Comparison of ENCODE assay signal across 25 cellular contexts in genomic region chr18:44712025-44712424, GRCh38. TPM values are rescaled to one million over a fixed set of nuclear protein-coding genes. Genes with fewer than 3 reads are reported as not detected.
A peak's percentile ranks its signal among the peaks of the same experiment; 100 is the strongest.
DNase-seq lines count a peak whose midpoint lies in the region; ATAC-seq and TF ChIP-seq lines count a peak whose summit lies in the region.
"Had no signal": no experiment of that assay in that cellular context is flagged by ENCODE, and none has a peak within 500 bp of the region (broad histone marks: within the 10 kb centered on the region; RNA-seq: fewer than 3 reads in every experiment).

No MANE protein-coding gene starts in this region.

- peaks cover 33% of the 10 kb centered on the region for H3K4me1 Mint-ChIP-seq in activated CD8-positive, alpha-beta T cell treated with anti-CD3 and anti-CD28 coated beads, Interleukin-2, amount 10 ng/mL, durations not matched to agents 7 days and 5 days (ENCODE audit: low read depth)
- peaks cover 13% of the 10 kb centered on the region for H3K4me1 Mint-ChIP-seq in activated CD8-positive, alpha-beta T cell treated with anti-CD3 and anti-CD28 coated beads for 36 hours (ENCODE audit: low read depth)
- H3K4me1 Mint-ChIP-seq in stimulated activated memory B cell treated with anti-CD40 and anti-IgM and Interleukin-4, amounts not matched to agents 10 μg/mL and 1 μg/mL and 100 μg/mL, for 72 hours: peaks cover 81% of the 10 kb centered on the region

- H3K27me3 Mint-ChIP-seq in activated CD8-positive, alpha-beta T cell treated with anti-CD3 and anti-CD28 coated beads, Interleukin-2, amount 10 ng/mL, durations not matched to agents 7 days and 5 days (ENCODE audit: low read depth): peaks cover 9% of the 10 kb centered on the region
- H3K27me3 Mint-ChIP-seq in activated CD8-positive, alpha-beta T cell treated with anti-CD3 and anti-CD28 coated beads for 36 hours: peaks cover 4% of the 10 kb centered on the region
- no peaks in the 10 kb centered on the region for H3K27me3 Mint-ChIP-seq in stimulated activated memory B cell treated with anti-CD40 and anti-IgM and Interleukin-4, amounts not matched to agents 10 μg/mL and 1 μg/mL and 100 μg/mL, for 72 hours

- DNase-seq in activated CD8-positive, alpha-beta T cell treated with anti-CD3 and anti-CD28 coated beads, Interleukin-2, amount 10 ng/mL, durations not matched to agents 7 days and 5 days: no peak
- DNase-seq in activated CD8-positive, alpha-beta T cell treated with anti-CD3 and anti-CD28 coated beads for 36 hours: no peak
- DNase-seq in OCI-M1 (lab: John Stamatoyannopoulos, UW) (no peak), GM19240 (ENCODE audit: insufficient read length, low spot score) (no peak), OCI-LY7 (ENCODE audit: low spot score) (no peak)
- DNase-seq: activated CD4-positive, alpha-beta T cell treated with anti-CD3 and anti-CD28 coated beads, Interleukin-2, amount 50 U/mL, for 48 hours; activated CD4-positive, CD25-positive, alpha-beta regulatory T cell; BE2C; cortex of kidney; left colon; naive thymus-derived CD4-positive, alpha-beta T cell; NCI-H1930; NK-92 treated with Interleukin-12 subunit alpha and Interleukin-12 subunit beta, amount 100 ng/mL, for 24 hours; right lobe of liver; SK-N-SH; stimulated activated CD4-positive, alpha-beta T cell treated with anti-CD3 and anti-CD28 coated beads, Interleukin-15, amount 100 ng/mL, for 24 hours; substantia nigra; T-helper 9 cell; upper lobe of right lung had no signal

- no TSS peak for BruUV-seq in OCI-LY7 (replicated peaks; lab: Mats Ljungman, UMichigan)

- H2AFZ ChIP-seq in OCI-LY1 (ENCODE audit: low read length) (no peak overlapping the region), OCI-LY7 (ENCODE audit: low read length) (no peak overlapping the region)
- H2AFZ ChIP-seq: parathyroid adenoma had no signal

- no peak for TF ChIP-seq CTCF in activated CD8-positive, alpha-beta T cell treated with anti-CD3 and anti-CD28 coated beads for 36 hours (IDR thresholded peaks at IDR 0.05)
- TF ChIP-seq CTCF in OCI-LY1 (IDR thresholded peaks at IDR 0.05; ENCODE audit: low read length) (no peak), OCI-LY7 (conservative IDR thresholded peaks at IDR 0.05; ENCODE audit: low read length) (no peak)

- H3F3A ChIP-seq in OCI-LY1 (ENCODE audit: insufficient read depth, low read length): no peaks in the 10 kb centered on the region

- H3K9me2 ChIP-seq in OCI-LY1 (ENCODE audit: low read depth, low read length) (no peaks in the 10 kb centered on the region), OCI-LY7 (ENCODE audit: insufficient read depth, low read length) (no peaks in the 10 kb centered on the region)
- H3K9me2 ChIP-seq: SK-N-SH had no signal

- H3K36me3 ChIP-seq in OCI-LY1 (ENCODE audit: insufficient read depth, low read length): peaks cover 20% of the 10 kb centered on the region
- H3K36me3 ChIP-seq in iPS-18a (ENCODE audit: control insufficient read depth, low read depth, low read length): no peaks in the 10 kb centered on the region
- no peaks in the 10 kb centered on the region for H3K36me3 ChIP-seq in OCI-LY7 (ENCODE audit: insufficient read depth, low read length)
- H3K36me3 ChIP-seq: BE2C, upper lobe of right lung had no signal

- peak overlapping the region; percentile 31 for H3K27ac ChIP-seq in OCI-LY1 (ENCODE audit: low read depth, low read length, poor library complexity, severe bottlenecking)
- H3K27ac ChIP-seq in iPS-18a (ENCODE audit: low read length): peak overlapping the region; percentile 30
- H3K27ac ChIP-seq in OCI-LY7 (ENCODE audit: low read depth, low read length, poor library complexity, severe bottlenecking): no peak overlapping the region
- H3K27ac ChIP-seq: parathyroid adenoma, right lobe of liver, upper lobe of right lung had no signal

- POLR2A ChIA-PET in activated CD8-positive, alpha-beta T cell treated with anti-CD3 and anti-CD28 coated beads, Interleukin-2, amount 10 ng/mL, durations not matched to agents 7 days and 5 days (lab: Charles Lee): no interaction called here
- POLR2A ChIA-PET in activated CD8-positive, alpha-beta T cell treated with anti-CD3 and anti-CD28 coated beads for 36 hours (lab: Charles Lee): no interaction called here
- POLR2A ChIA-PET in OCI-LY7 (lab: Charles Lee): no interaction called here

- no peak overlapping the region for H3K4me3 Mint-ChIP-seq in activated CD8-positive, alpha-beta T cell treated with anti-CD3 and anti-CD28 coated beads, Interleukin-2, amount 10 ng/mL, durations not matched to agents 7 days and 5 days
- H3K4me3 Mint-ChIP-seq in activated CD8-positive, alpha-beta T cell treated with anti-CD3 and anti-CD28 coated beads for 36 hours: no peak overlapping the region
- H3K4me3 Mint-ChIP-seq in stimulated activated memory B cell treated with anti-CD40 and anti-IgM and Interleukin-4, amounts not matched to agents 10 μg/mL and 1 μg/mL and 100 μg/mL, for 72 hours: no peak overlapping the region
- H3K4me3 Mint-ChIP-seq: naive thymus-derived CD4-positive, alpha-beta T cell had no signal

- H3K27me3 ChIP-seq in OCI-LY1 (ENCODE audit: insufficient read depth, low read length) (no peaks in the 10 kb centered on the region), iPS-18a (ENCODE audit: control insufficient read depth, insufficient read depth, low read length) (no peaks in the 10 kb centered on the region)
- H3K27me3 ChIP-seq: BE2C, right lobe of liver, upper lobe of right lung had no signal

- H3K9ac ChIP-seq in OCI-LY1 (ENCODE audit: low read length): no peak overlapping the region
- no peak overlapping the region for H3K9ac ChIP-seq in iPS-18a (ENCODE audit: low read length)
- H3K9ac ChIP-seq: parathyroid adenoma, SK-N-SH had no signal

- H3K4me3 ChIP-seq in OCI-LY1 (ENCODE audit: low read depth, low read length, poor library complexity, severe bottlenecking) (no peak overlapping the region), iPS-18a (ENCODE audit: low read length) (peak overlapping the region; percentile 25), OCI-LY7 (ENCODE audit: low read depth, low read length, poor library complexity, severe bottlenecking) (no peak overlapping the region)
- H3K4me3 ChIP-seq: K562, right lobe of liver, upper lobe of right lung had no signal

- no peak for ATAC-seq in activated CD8-positive, alpha-beta T cell treated with anti-CD3 and anti-CD28 coated beads, Interleukin-2, amount 10 ng/mL, durations not matched to agents 7 days and 5 days
- ATAC-seq in activated CD8-positive, alpha-beta T cell treated with anti-CD3 and anti-CD28 coated beads for 36 hours: no peak
- no peak for ATAC-seq in stimulated activated memory B cell treated with anti-CD40 and anti-IgM and Interleukin-4, amounts not matched to agents 10 μg/mL and 1 μg/mL and 100 μg/mL, for 72 hours
- ATAC-seq: HCT116; K562; left colon; naive thymus-derived CD4-positive, alpha-beta T cell; right lobe of liver; upper lobe of right lung had no signal

- H3K9me3 ChIP-seq in OCI-LY1 (ENCODE audit: low read length) (no peaks in the 10 kb centered on the region), iPS-18a (ENCODE audit: control insufficient read depth, low read depth, low read length) (no peaks in the 10 kb centered on the region), OCI-LY7 (ENCODE audit: low read length) (no peaks in the 10 kb centered on the region)
- H3K9me3 ChIP-seq: BE2C, right lobe of liver, SK-N-SH, upper lobe of right lung had no signal

- no peaks in the 10 kb centered on the region for H4K20me1 ChIP-seq in OCI-LY1 (ENCODE audit: insufficient read depth, low read length)
- H4K20me1 ChIP-seq in OCI-LY7 (ENCODE audit: insufficient read depth, low read length): no peaks in the 10 kb centered on the region

- CTCF ChIA-PET in activated CD8-positive, alpha-beta T cell treated with anti-CD3 and anti-CD28 coated beads, Interleukin-2, amount 10 ng/mL, durations not matched to agents 7 days and 5 days (lab: Charles Lee): interaction anchor here (0.5 kb wide), 1 partner anchor 81 kb away, joined by 3 read pairs; no protein-coding TSS in a partner anchor
- CTCF ChIA-PET in activated CD8-positive, alpha-beta T cell treated with anti-CD3 and anti-CD28 coated beads for 36 hours (lab: Charles Lee): no interaction called here
- CTCF ChIA-PET in OCI-LY7 (lab: Charles Lee; ENCODE audit: unreplicated experiment): no interaction called here

- H3K79me2 ChIP-seq in OCI-LY1 (ENCODE audit: insufficient read depth, low read length) (no peaks in the 10 kb centered on the region), OCI-LY7 (ENCODE audit: insufficient read depth, low read depth, low read length) (no peaks in the 10 kb centered on the region)

- H3K36me3 Mint-ChIP-seq in activated CD8-positive, alpha-beta T cell treated with anti-CD3 and anti-CD28 coated beads, Interleukin-2, amount 10 ng/mL, durations not matched to agents 7 days and 5 days (ENCODE audit: low read depth): peaks cover 10% of the 10 kb centered on the region
- H3K36me3 Mint-ChIP-seq in activated CD8-positive, alpha-beta T cell treated with anti-CD3 and anti-CD28 coated beads for 36 hours (ENCODE audit: low read depth): peaks cover 2% of the 10 kb centered on the region
- H3K36me3 Mint-ChIP-seq in stimulated activated memory B cell treated with anti-CD40 and anti-IgM and Interleukin-4, amounts not matched to agents 10 μg/mL and 1 μg/mL and 100 μg/mL, for 72 hours: peaks cover 86% of the 10 kb centered on the region

- peak overlapping the region; percentile 63 for H3K27ac Mint-ChIP-seq in activated CD8-positive, alpha-beta T cell treated with anti-CD3 and anti-CD28 coated beads, Interleukin-2, amount 10 ng/mL, durations not matched to agents 7 days and 5 days
- no peak overlapping the region for H3K27ac Mint-ChIP-seq in activated CD8-positive, alpha-beta T cell treated with anti-CD3 and anti-CD28 coated beads for 36 hours
- peak overlapping the region; percentile 60 for H3K27ac Mint-ChIP-seq in stimulated activated memory B cell treated with anti-CD40 and anti-IgM and Interleukin-4, amounts not matched to agents 10 μg/mL and 1 μg/mL and 100 μg/mL, for 72 hours
- H3K27ac Mint-ChIP-seq: naive thymus-derived CD4-positive, alpha-beta T cell had no signal

- H3K9me3 Mint-ChIP-seq in activated CD8-positive, alpha-beta T cell treated with anti-CD3 and anti-CD28 coated beads, Interleukin-2, amount 10 ng/mL, durations not matched to agents 7 days and 5 days (ENCODE audit: insufficient read depth): no peaks in the 10 kb centered on the region
- H3K9me3 Mint-ChIP-seq in activated CD8-positive, alpha-beta T cell treated with anti-CD3 and anti-CD28 coated beads for 36 hours: no peaks in the 10 kb centered on the region
- H3K9me3 Mint-ChIP-seq in stimulated activated memory B cell treated with anti-CD40 and anti-IgM and Interleukin-4, amounts not matched to agents 10 μg/mL and 1 μg/mL and 100 μg/mL, for 72 hours: no peaks in the 10 kb centered on the region

- H3K4me2 ChIP-seq in OCI-LY1 (ENCODE audit: low read length): no peak overlapping the region
- H3K4me2 ChIP-seq in OCI-LY7 (ENCODE audit: low read length): no peak overlapping the region
- H3K4me2 ChIP-seq: SK-N-SH had no signal

- H3K4me1 ChIP-seq in OCI-LY1 (ENCODE audit: insufficient read depth, low read length, severe bottlenecking) (peaks cover 30% of the 10 kb centered on the region), iPS-18a (ENCODE audit: control insufficient read depth, low read depth, low read length) (peaks cover 29% of the 10 kb centered on the region), OCI-LY7 (ENCODE audit: insufficient read depth, low read length, poor library complexity, severe bottlenecking) (peaks cover 12% of the 10 kb centered on the region)
- H3K4me1 ChIP-seq: BE2C had no signal

- intact Hi-C loops in activated CD8-positive, alpha-beta T cell treated with anti-CD3 and anti-CD28 coated beads for 36 hours (cut with micrococcal nuclease): no loop called here
- intact Hi-C loops in OCI-LY7 (cut with micrococcal nuclease; ENCODE audit: unreplicated experiment): no loop called here

RNA-seq across cellular contexts. Expression of gene SETBP1, which starts 31.3 kb away (rescaled TPM):
- total RNA-seq in activated CD8-positive, alpha-beta T cell treated with anti-CD3 and anti-CD28 coated beads, Interleukin-2, amount 10 ng/mL, durations not matched to agents 7 days and 5 days: 1 to 10 TPM; 7.0 to 8.4 TPM
- total RNA-seq in activated CD8-positive, alpha-beta T cell treated with anti-CD3 and anti-CD28 coated beads for 36 hours: 10 to 100 TPM; 10.2 to 10.4 TPM
- 2.4 and 2.6 TPM in 2 replicates for total RNA-seq in OCI-LY7 (2014; rRNA removed; shearing (Covaris generic))
- total RNA-seq in OCI-LY7 (2022): 8.1 and 9.1 TPM in 2 replicates
